1 cellular context compared by ENCODE assay signal in genomic region chr1:229562686-229563085, GRCh38.
TF ChIP-seq lines count a peak whose summit lies in the region.

No MANE protein-coding gene starts in this region.

TF ChIP-seq in H1, 55 proteins besides CTCF, POLR2A, EP300 and RAD21:
- TF ChIP-seq POU5F1 (IDR thresholded peaks at IDR 0.05; ENCODE audit: low read depth, low read length), result no peak
- TF ChIP-seq PHF8 (conservative IDR thresholded peaks at IDR 0.05; ENCODE audit: low read depth, low read length), result no peak
- TF ChIP-seq MAFK (IDR thresholded peaks at IDR 0.05; ENCODE audit: low read depth, low read length), result no peak
- TF ChIP-seq EZH2 (IDR thresholded peaks at IDR 0.05; ENCODE audit: low read depth, low read length, severe bottlenecking), result no peak
- no peak for TF ChIP-seq RFX5 (IDR thresholded peaks at IDR 0.05; ENCODE audit: borderline replicate concordance, low read depth, low read length)
- TF ChIP-seq SRF (IDR thresholded peaks at IDR 0.05; ENCODE audit: low read depth, low read length), result no peak
- TF ChIP-seq SP2 (IDR thresholded peaks at IDR 0.05; ENCODE audit: low read length), result no peak
- TF ChIP-seq CEBPB (IDR thresholded peaks at IDR 0.05; ENCODE audit: low read depth, low read length), result no peak
- no peak for TF ChIP-seq FOSL1 (IDR thresholded peaks at IDR 0.05; ENCODE audit: insufficient read depth, low read depth, low read length)
- no peak for TF ChIP-seq TEAD4 (IDR thresholded peaks at IDR 0.05; ENCODE audit: low read depth, low read length)
- no peak for TF ChIP-seq YY1 (IDR thresholded peaks at IDR 0.05; ENCODE audit: low read depth, low read length)
- no peak for TF ChIP-seq CBX8 (IDR thresholded peaks at IDR 0.05; ENCODE audit: borderline replicate concordance, low read depth, low read length)
- TF ChIP-seq CHD1 (IDR thresholded peaks at IDR 0.05; ENCODE audit: low read depth, low read length), result no peak
- no peak for TF ChIP-seq NRF1 (IDR thresholded peaks at IDR 0.05; ENCODE audit: low read depth, low read length)
- no peak for TF ChIP-seq EGR1 (IDR thresholded peaks at IDR 0.05; ENCODE audit: borderline replicate concordance, low read depth, low read length)
- TF ChIP-seq CTBP2 (IDR thresholded peaks at IDR 0.05; ENCODE audit: borderline replicate concordance, insufficient read depth, insufficient read length, low read length), result no peak
- TF ChIP-seq NANOG (IDR thresholded peaks at IDR 0.05; ENCODE audit: insufficient read depth, low read depth, low read length, poor library complexity, severe bottlenecking), result no peak
- no peak for TF ChIP-seq ZNF274 (IDR thresholded peaks at IDR 0.05; ENCODE audit: borderline replicate concordance, extremely low read depth, low read length)
- no peak for TF ChIP-seq BCL11A (IDR thresholded peaks at IDR 0.05; ENCODE audit: low read depth in 2 of 2, low read length in 2 of 2)
- TF ChIP-seq USF2 (IDR thresholded peaks at IDR 0.05; ENCODE audit: low read length), result no peak
TF ChIP-seq in H1: peak in this region for 0.
